In the genomic region with DNA sequence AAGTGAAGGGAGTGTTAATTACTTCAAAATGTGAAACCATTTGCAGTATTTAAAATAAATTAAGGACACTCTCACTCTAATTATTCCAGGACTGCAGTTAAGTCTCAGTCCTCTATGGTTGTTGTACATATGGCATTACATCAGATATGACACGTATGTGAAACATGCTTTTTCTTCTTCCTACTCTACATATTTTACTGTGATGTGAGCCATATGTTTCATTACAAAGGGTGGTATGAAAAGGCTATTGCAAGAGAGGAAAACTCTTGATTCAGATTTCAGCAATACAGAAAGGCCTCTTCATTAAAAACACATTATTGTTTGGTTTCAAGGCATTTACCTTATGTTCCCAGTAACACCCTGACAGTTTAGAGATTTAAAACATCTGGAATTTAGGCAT, we compare ENCODE assay signal across 20 cellular contexts.
"Had no signal": no experiment of that assay in that cellular context is flagged by ENCODE, and none has a peak within 500 bp of the region (broad histone marks: within the 10 kb centered on the region; RNA-seq: fewer than 3 reads in every experiment).

No MANE protein-coding gene starts in this region.

- H3K36me3 ChIP-seq: adrenal gland, cardiac muscle cell, left ventricle myocardium inferior had no signal

- ATAC-seq: activated CD4-positive, alpha-beta T cell treated with anti-CD3 and anti-CD28 coated beads for 36 hours; activated naive CD4-positive, alpha-beta T cell treated with anti-CD3 and anti-CD28 coated beads, Interleukin-2, amount 50 U/mL, for 72 hours; effector memory CD8-positive, alpha-beta T cell; WTC11 had no signal

- H3K4me1 Mint-ChIP-seq: activated CD4-positive, alpha-beta T cell treated with anti-CD3 and anti-CD28 coated beads for 36 hours had no signal

- H3K4me1 ChIP-seq: adrenal gland, left ventricle myocardium inferior had no signal

- H3K9me3 ChIP-seq: adrenal gland, left ventricle myocardium inferior had no signal

- H3K27me3 Mint-ChIP-seq: activated CD4-positive, alpha-beta T cell treated with anti-CD3 and anti-CD28 coated beads for 36 hours; effector memory CD8-positive, alpha-beta T cell had no signal

- H3K27me3 ChIP-seq: adrenal gland, cardiac muscle cell had no signal

- H3K36me3 Mint-ChIP-seq: WTC11 had no signal

- DNase-seq: activated CD4-positive, alpha-beta T cell treated with anti-CD3 and anti-CD28 coated beads for 36 hours; activated CD4-positive, alpha-beta T cell treated with anti-CD3 and anti-CD28 coated beads, Interleukin-2, amount 50 U/mL, for 48 hours; activated gamma-delta T cell treated with Interleukin-2 at 50 U/mL for 16 hours; activated T-cell treated with anti-CD3 and anti-CD28 coated beads for 4 hours; adrenal gland; dermis blood vessel endothelial cell; effector memory CD8-positive, alpha-beta T cell; head of caudate nucleus; kidney; left ventricle myocardium inferior; mammary epithelial cell; retina; stimulated activated naive CD4-positive, alpha-beta T cell; T-helper 2 cell had no signal

- FAIRE-seq: frontal cortex had no signal

- H3K4me3 ChIP-seq: adrenal gland, cardiac muscle cell, left ventricle myocardium inferior had no signal

- H3K9me3 Mint-ChIP-seq: activated T-helper 1 cell treated with anti-CD3 and anti-CD28 coated beads, Interleukin-12 subunit alpha, Interleukin-12 subunit beta, Interleukin-2, Interleukin-4 antibody, amounts not matched to agents 30 ng/mL and 10 ng/mL and 1 ng/mL, durations not matched to agents 14 hours and 24 hours and 36 hours; neural crest cell had no signal

- H3K4me3 Mint-ChIP-seq: activated CD4-positive, alpha-beta T cell treated with anti-CD3 and anti-CD28 coated beads for 36 hours; activated T-helper 1 cell treated with anti-CD3 and anti-CD28 coated beads, Interleukin-12 subunit alpha, Interleukin-12 subunit beta, Interleukin-2, Interleukin-4 antibody, amounts not matched to agents 30 ng/mL and 10 ng/mL and 1 ng/mL, durations not matched to agents 14 hours and 24 hours and 36 hours; effector memory CD8-positive, alpha-beta T cell; neural crest cell; WTC11 had no signal

- H3K27ac ChIP-seq: adrenal gland, cardiac muscle cell, left ventricle myocardium inferior had no signal

- H3K27ac Mint-ChIP-seq: activated CD4-positive, alpha-beta T cell treated with anti-CD3 and anti-CD28 coated beads for 36 hours; activated naive CD4-positive, alpha-beta T cell treated with anti-CD3 and anti-CD28 coated beads, Interleukin-2, amount 50 U/mL, for 72 hours; activated T-helper 1 cell treated with anti-CD3 and anti-CD28 coated beads, Interleukin-12 subunit alpha, Interleukin-12 subunit beta, Interleukin-2, Interleukin-4 antibody, amounts not matched to agents 30 ng/mL and 10 ng/mL and 1 ng/mL, durations not matched to agents 14 hours and 24 hours and 36 hours; effector memory CD8-positive, alpha-beta T cell; WTC11 had no signal
